In genomic region chr5:115461506-115462290, GRCh38 we compare ENCODE assay signal across 7 cellular contexts.
DNase-seq lines count a peak whose midpoint lies in the region; ATAC-seq and TF ChIP-seq lines count a peak whose summit lies in the region.

No MANE protein-coding gene starts in this region.

- H3K9me3 ChIP-seq in uterus, result no peaks in the 10 kb centered on the region

- no peaks in the 10 kb centered on the region for H3K9me3 Mint-ChIP-seq in activated T-cell treated with anti-CD3 and anti-CD28 coated beads, Interleukin-2, amount 50 U/mL, for 72 hours

- H3K4me1 Mint-ChIP-seq in activated T-cell treated with anti-CD3 and anti-CD28 coated beads, Interleukin-2, amount 50 U/mL, for 72 hours (ENCODE audit: low read depth), result peaks cover 5% of the 10 kb centered on the region

- no peak for TF ChIP-seq POLR2A in uterus (IDR thresholded peaks at IDR 0.05)

- peak overlapping the region; percentile 64 for H3K27ac Mint-ChIP-seq in activated T-cell treated with anti-CD3 and anti-CD28 coated beads, Interleukin-2, amount 50 U/mL, for 72 hours

- no peaks in the 10 kb centered on the region for H3K36me3 ChIP-seq in uterus

- H3K27me3 ChIP-seq in uterus, result no peaks in the 10 kb centered on the region

- TF ChIP-seq CTCF in uterus (IDR thresholded peaks at IDR 0.05), result no peak

- H3K4me3 ChIP-seq in uterus, result no peak overlapping the region

- H3K27me3 Mint-ChIP-seq in activated T-cell treated with anti-CD3 and anti-CD28 coated beads, Interleukin-2, amount 50 U/mL, for 72 hours (ENCODE audit: low read depth), result peaks cover 40% of the 10 kb centered on the region

- intact Hi-C loops in uterus (cut with DNase I; ENCODE audit: low total_unique reads), result no loop called here

- DNase-seq in activated T-cell treated with anti-CD3 and anti-CD28 coated beads, Interleukin-2, amount 50 U/mL, for 72 hours, result peak; percentile 53 to 58
- DNase-seq in non-pigmented ciliary epithelial cell (ENCODE audit: low read depth), result peak; percentile 72
- no peak for DNase-seq in medulla oblongata (ENCODE audit: extremely low spot score)
- DNase-seq in uterus, result no peak

- peak; percentile 63 for ATAC-seq in GM18868 (IDR thresholded peaks at IDR 0.05; ENCODE audit: unreplicated experiment)
- peak; percentile 52 for ATAC-seq in HG02885 (IDR thresholded peaks at IDR 0.05; ENCODE audit: poor library complexity, unreplicated experiment)
- peak; percentile 92 to 93 for ATAC-seq in activated T-cell treated with anti-CD3 and anti-CD28 coated beads, Interleukin-2, amount 50 U/mL, for 72 hours (replicated peaks in 1 of 2)
- ATAC-seq in HG03039 (IDR thresholded peaks at IDR 0.05; ENCODE audit: unreplicated experiment), result no peak

- no peaks in the 10 kb centered on the region for H3K4me1 ChIP-seq in uterus

- peak overlapping the region in 1 of 2 donors; percentile 45 for H3K4me3 Mint-ChIP-seq in activated T-cell treated with anti-CD3 and anti-CD28 coated beads, Interleukin-2, amount 50 U/mL, for 72 hours

- no peaks in the 10 kb centered on the region for H3K36me3 Mint-ChIP-seq in activated T-cell treated with anti-CD3 and anti-CD28 coated beads, Interleukin-2, amount 50 U/mL, for 72 hours (ENCODE audit: insufficient read depth in 2 of 2)

- H3K27ac ChIP-seq in uterus, result no peak overlapping the region

Comparison
In these comparisons a context has a peak if more than half of its experiments do, and no peak if none do; other contexts are left out.
1. DNase-seq: peak in activated T-cell treated with anti-CD3 and anti-CD28 coated beads, Interleukin-2, amount 50 U/mL, for 72 hours (2 of 2) and non-pigmented ciliary epithelial cell (single experiment); none in medulla oblongata (single experiment) and uterus (0 of 2).